25 cellular contexts compared by ENCODE assay signal in genomic region chr6:53833147-53833546, GRCh38. TPM values are rescaled to one million over a fixed set of nuclear protein-coding genes. Genes with fewer than 3 reads are reported as not detected.
A peak's percentile ranks its signal among the peaks of the same experiment; 100 is the strongest.
DNase-seq lines count a peak whose midpoint lies in the region; ATAC-seq and TF ChIP-seq lines count a peak whose summit lies in the region.
"Had no signal": no experiment of that assay in that cellular context is flagged by ENCODE, and none has a peak within 500 bp of the region (broad histone marks: within the 10 kb centered on the region; RNA-seq: fewer than 3 reads in every experiment).

No MANE protein-coding gene starts in this region.

- TF ChIP-seq CTCF in AG10803 (conservative IDR thresholded peaks at IDR 0.05; ENCODE audit: low read length) (no peak), vagina (IDR thresholded peaks at IDR 0.05) (no peak), heart right ventricle (IDR thresholded peaks at IDR 0.05) (no peak)

- no peaks in the 10 kb centered on the region for H3K27me3 Mint-ChIP-seq in memory B cell
- no peaks in the 10 kb centered on the region for H3K27me3 Mint-ChIP-seq in stimulated activated naive CD8-positive, alpha-beta T cell treated with anti-CD3 and anti-CD28 coated beads, Interleukin-15, amount 100 ng/mL, for 72 hours
- H3K27me3 Mint-ChIP-seq: stimulated activated naive B cell treated with anti-CD40 and anti-IgM and Interleukin-4, amounts not matched to agents 10 μg/mL and 1 μg/mL and 100 μg/mL, for 72 hours had no signal

- H3K36me3 ChIP-seq in SJSA1 (peaks cover 4% of the 10 kb centered on the region; the same call in 1 of the 2 replicates), vagina (no peaks in the 10 kb centered on the region), heart right ventricle (no peaks in the 10 kb centered on the region)
- H3K36me3 ChIP-seq: gastroesophageal sphincter, spleen had no signal

- ATAC-seq in memory B cell (ENCODE audit: low read depth) (no peak), heart right ventricle (no peak)
- no peak for ATAC-seq in stimulated activated naive CD8-positive, alpha-beta T cell treated with anti-CD3 and anti-CD28 coated beads, Interleukin-15, amount 100 ng/mL, for 72 hours
- ATAC-seq: gastroesophageal sphincter; stimulated activated naive B cell treated with anti-CD40 and anti-IgM and Interleukin-4, amounts not matched to agents 10 μg/mL and 1 μg/mL and 100 μg/mL, for 72 hours had no signal

- H3K36me3 Mint-ChIP-seq in memory B cell: peaks cover 3% of the 10 kb centered on the region
- H3K36me3 Mint-ChIP-seq: stimulated activated naive B cell treated with anti-CD40 and anti-IgM and Interleukin-4, amounts not matched to agents 10 μg/mL and 1 μg/mL and 100 μg/mL, for 72 hours had no signal

- no peak overlapping the region for H3K4me3 ChIP-seq in AG10803 (ENCODE audit: low read length)
- no peak overlapping the region for H3K4me3 ChIP-seq in SJSA1
- no peak overlapping the region for H3K4me3 ChIP-seq in vagina
- H3K4me3 ChIP-seq in heart right ventricle: no peak overlapping the region
- H3K4me3 ChIP-seq: gastroesophageal sphincter, spleen, testis had no signal

- peak overlapping the region; percentile 9 for H3K27ac Mint-ChIP-seq in memory B cell
- H3K27ac Mint-ChIP-seq in stimulated activated naive CD8-positive, alpha-beta T cell treated with anti-CD3 and anti-CD28 coated beads, Interleukin-15, amount 100 ng/mL, for 72 hours: no peak overlapping the region
- H3K27ac Mint-ChIP-seq: activated CD4-positive, alpha-beta T cell treated with anti-CD3 and anti-CD28 coated beads, Interleukin-2, amount 10 ng/mL, durations not matched to agents 24 days and 14 days; stimulated activated naive B cell treated with anti-CD40 and anti-IgM and Interleukin-4, amounts not matched to agents 10 μg/mL and 1 μg/mL and 100 μg/mL, for 72 hours; T-helper 2 cell treated with Interferon-gamma antibody and Interleukin-4, amounts not matched to agents 5 μg/mL and 100 μg/mL, for 36 hours had no signal

- H3K27me3 ChIP-seq in SJSA1 (replicated peaks): no peaks in the 10 kb centered on the region
- H3K27me3 ChIP-seq in vagina: no peaks in the 10 kb centered on the region
- H3K27me3 ChIP-seq in heart right ventricle: no peaks in the 10 kb centered on the region
- H3K27me3 ChIP-seq: gastroesophageal sphincter, spleen, testis had no signal

- no peak for TF ChIP-seq POLR2A in vagina (IDR thresholded peaks at IDR 0.05)

- H3K9me3 Mint-ChIP-seq in memory B cell: no peaks in the 10 kb centered on the region
- H3K9me3 Mint-ChIP-seq in stimulated activated naive CD8-positive, alpha-beta T cell treated with anti-CD3 and anti-CD28 coated beads, Interleukin-15, amount 100 ng/mL, for 72 hours: no peaks in the 10 kb centered on the region
- H3K9me3 Mint-ChIP-seq: activated CD4-positive, alpha-beta T cell treated with anti-CD3 and anti-CD28 coated beads, Interleukin-2, amount 10 ng/mL, durations not matched to agents 24 days and 14 days; stimulated activated naive B cell treated with anti-CD40 and anti-IgM and Interleukin-4, amounts not matched to agents 10 μg/mL and 1 μg/mL and 100 μg/mL, for 72 hours; T-helper 2 cell treated with Interferon-gamma antibody and Interleukin-4, amounts not matched to agents 5 μg/mL and 100 μg/mL, for 36 hours had no signal

- no peak overlapping the region for H3K4me3 Mint-ChIP-seq in memory B cell
- H3K4me3 Mint-ChIP-seq in stimulated activated naive CD8-positive, alpha-beta T cell treated with anti-CD3 and anti-CD28 coated beads, Interleukin-15, amount 100 ng/mL, for 72 hours: no peak overlapping the region
- H3K4me3 Mint-ChIP-seq: activated CD4-positive, alpha-beta T cell treated with anti-CD3 and anti-CD28 coated beads, Interleukin-2, amount 10 ng/mL, durations not matched to agents 24 days and 14 days; stimulated activated naive B cell treated with anti-CD40 and anti-IgM and Interleukin-4, amounts not matched to agents 10 μg/mL and 1 μg/mL and 100 μg/mL, for 72 hours; T-helper 2 cell treated with Interferon-gamma antibody and Interleukin-4, amounts not matched to agents 5 μg/mL and 100 μg/mL, for 36 hours had no signal

- H3K4me1 ChIP-seq in SJSA1 (replicated peaks) (peaks cover 23% of the 10 kb centered on the region), vagina (peaks cover 24% of the 10 kb centered on the region), heart right ventricle (peaks cover 0 to 22% (median 5%) of the 10 kb centered on the region in 9 donors)
- H3K4me1 ChIP-seq: spleen had no signal

- DNase-seq in AG10803 (ENCODE audit: low read depth) (peak; percentile 8), ELR (ENCODE audit: low read depth) (peak; percentile 13), SJSA1 (ENCODE audit: low read depth in 1 of 2, low spot score in 2 of 2) (peak in 1 of 2 experiments; percentile 23), memory B cell (ENCODE audit: low spot score in 2 of 2) (no peak), NCI-H1105 (lab: John Stamatoyannopoulos, UW) (no peak), vagina (ENCODE audit: extremely low spot score in 2 of 2) (no peak), heart right ventricle (no peak)
- DNase-seq in stimulated activated naive CD8-positive, alpha-beta T cell treated with anti-CD3 and anti-CD28 coated beads, Interleukin-15, amount 100 ng/mL, for 72 hours: no peak
- DNase-seq: activated CD4-positive, alpha-beta T cell treated with anti-CD3 and anti-CD28 coated beads, Interleukin-2, amount 10 ng/mL, durations not matched to agents 24 days and 14 days; activated naive CD4-positive, alpha-beta T cell treated with anti-CD3 and anti-CD28 coated beads, Interleukin-2, amount 50 U/mL, for 16 hours; C1 segment of cervical spinal cord; caudate nucleus; kidney; NCI-H1694; NCI-H2171 treated with DMSO at 0.1 percent for 48 hours; NCI-H524 treated with DMSO at 0.1 percent for 48 hours; occipital lobe; RPMI8226; spleen; stimulated activated CD4-positive, alpha-beta T cell treated with anti-CD3 and anti-CD28 coated beads, Interleukin-4, amount 100 ng/mL, for 1 hour; stimulated activated naive B cell treated with anti-CD40 and anti-IgM and Interleukin-4, amounts not matched to agents 10 μg/mL and 1 μg/mL and 100 μg/mL, for 72 hours; testis had no signal

- H3K4me1 Mint-ChIP-seq in memory B cell: peaks cover 25% of the 10 kb centered on the region
- no peaks in the 10 kb centered on the region for H3K4me1 Mint-ChIP-seq in stimulated activated naive CD8-positive, alpha-beta T cell treated with anti-CD3 and anti-CD28 coated beads, Interleukin-15, amount 100 ng/mL, for 72 hours
- H3K4me1 Mint-ChIP-seq: activated CD4-positive, alpha-beta T cell treated with anti-CD3 and anti-CD28 coated beads, Interleukin-2, amount 10 ng/mL, durations not matched to agents 24 days and 14 days had no signal

- H3K9me3 ChIP-seq in SJSA1 (replicated peaks) (no peaks in the 10 kb centered on the region), vagina (no peaks in the 10 kb centered on the region), heart right ventricle (no peaks in the 10 kb centered on the region)
- H3K9me3 ChIP-seq: gastroesophageal sphincter, spleen, testis had no signal

- H3K27ac ChIP-seq in SJSA1 (peak overlapping the region; percentile 21), vagina (no peak overlapping the region), heart right ventricle (no peak overlapping the region)
- H3K27ac ChIP-seq: gastroesophageal sphincter, spleen, VCaP had no signal

- intact Hi-C loops in vagina (cut with DNase I) (no loop called here), heart right ventricle (cut with DNase I) (no loop called here)

RNA-seq across cellular contexts. Expression of gene LRRC1, which starts 38.3 kb away (rescaled TPM):
- total RNA-seq in SJSA1 (2014; rRNA removed; shearing (Covaris generic)): 11.7 and 16.4 TPM in 2 replicates
- total RNA-seq in vagina (52.5 TPM), heart right ventricle (1 to 10 TPM; 1.2 to 7.0 (median 4.7) TPM)
- polyA plus RNA-seq in heart right ventricle: 1 to 10 TPM; 1.3 to 7.5 TPM

Comparison
In these comparisons a context has a peak if more than half of its experiments do, and no peak if none do; other contexts are left out.
1. DNase-seq: peak in AG10803 (single experiment) and ELR (single experiment); none in memory B cell (0 of 2), stimulated activated naive CD8-positive, alpha-beta T cell treated with anti-CD3 and anti-CD28 coated beads, Interleukin-15, amount 100 ng/mL, for 72 hours (0 of 2), NCI-H1105 (single experiment), vagina (0 of 2) and heart right ventricle (0 of 2).